Comparison of ENCODE assay signal across 1 cellular context in the genomic region with DNA sequence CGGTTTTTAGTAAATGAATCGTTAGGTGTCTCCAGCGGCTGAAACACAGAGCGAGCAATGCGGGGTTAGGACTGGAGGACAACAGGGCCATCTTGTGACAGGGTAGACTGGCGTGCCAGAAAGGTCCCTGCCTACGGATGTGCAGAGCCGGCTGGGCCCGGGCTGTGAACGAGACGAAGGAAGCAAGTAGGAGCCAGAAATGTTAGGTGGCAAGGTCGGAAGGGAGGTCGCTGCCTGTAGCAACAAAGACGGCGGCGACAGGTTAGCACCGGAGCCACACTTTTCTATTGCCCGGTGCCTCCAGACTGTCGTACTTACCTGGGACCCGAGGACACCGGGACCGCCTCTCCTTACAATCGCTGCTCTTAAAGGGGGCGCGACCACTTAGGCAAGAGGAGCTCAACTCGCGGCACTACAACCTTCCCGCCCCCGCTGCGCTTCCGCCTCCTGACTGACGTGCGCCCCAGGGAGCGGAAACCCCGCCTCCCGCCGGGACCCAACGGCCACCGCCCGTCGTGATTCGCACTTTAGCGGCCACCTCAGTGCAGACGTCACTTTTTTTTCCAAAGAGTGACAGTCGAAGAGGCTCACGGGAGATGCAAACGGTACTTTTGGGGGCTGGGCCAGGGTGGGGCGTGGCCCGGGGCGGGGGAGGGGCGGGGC.
A peak's percentile ranks its signal among the peaks of the same experiment; 100 is the strongest.
TF ChIP-seq lines count a peak whose summit lies in the region.

A gene with protein sequence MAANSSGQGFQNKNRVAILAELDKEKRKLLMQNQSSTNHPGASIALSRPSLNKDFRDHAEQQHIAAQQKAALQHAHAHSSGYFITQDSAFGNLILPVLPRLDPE (minus strand): TSS at position 449 of the 663 bp plus-strand sequence. CDS start 1,632 bp downstream, outside the sequence.

TF ChIP-seq in K562, 482 proteins besides CTCF, POLR2A, EP300 and RAD21 (continued from another document and continues in another):
- TF ChIP-seq ZBTB11 (CRISPR knock-in tag; IDR thresholded peaks at IDR 0.05) (peak in 2 of 3 experiments; percentile 30 to 47; a peak in 1 of 6 replicates), TAF1 (IDR thresholded peaks at IDR 0.05; ENCODE audit: control insufficient read depth, extremely low read depth, insufficient read depth, low read length, severe bottlenecking) (peak; percentile 70), CEBPB (tag; IDR thresholded peaks at IDR 0.05) (peak; percentile 34; the same call in 1 of the 2 replicates), ZNF384 (IDR thresholded peaks at IDR 0.05; ENCODE audit: low read depth, low read length) (peak; percentile 77), C11orf30 (IDR thresholded peaks at IDR 0.05; ENCODE audit: low read depth) (peak; percentile 52; the same call in 1 of the 2 replicates), SUPT5H (IDR thresholded peaks at IDR 0.05) (peak; percentile 91), HCFC1 (IDR thresholded peaks at IDR 0.05; ENCODE audit: low read depth, low read length) (peak; percentile 21; the same call in 1 of the 2 replicates), NRF1 (conservative IDR thresholded peaks at IDR 0.05 in 1 of 2, IDR thresholded peaks at IDR 0.05 in 1 of 2) (peak; percentile 66 to 74), U2AF1 (optimal IDR thresholded peaks at IDR 0.05; ENCODE audit: low read depth, low read length) (no peak), MTA2 (IDR thresholded peaks at IDR 0.05; ENCODE audit: low read depth) (no peak), POLR2AphosphoS5 (IDR thresholded peaks at IDR 0.05; ENCODE audit: control insufficient read depth, insufficient read depth, low read depth, low read length) (peak; percentile 82), ZNF561 (CRISPR knock-in tag; conservative IDR thresholded peaks at IDR 0.05) (no peak), PHF21A (IDR thresholded peaks at IDR 0.05; ENCODE audit: borderline replicate concordance, low read depth) (no peak), MXI1 (IDR thresholded peaks at IDR 0.05; ENCODE audit: low read depth, low read length) (peak; percentile 23; the same call in 1 of the 2 replicates), CXXC5 (CRISPR knock-in tag; IDR thresholded peaks at IDR 0.05) (peak; percentile 86), ZNF217 (CRISPR knock-in tag; IDR thresholded peaks at IDR 0.05) (no peak), RB1 (IDR thresholded peaks at IDR 0.05; ENCODE audit: low read depth) (peak; percentile 46; the same call in 1 of the 2 replicates), POLR3G (IDR thresholded peaks at IDR 0.05; ENCODE audit: extremely low read depth, insufficient read length, insufficient replicate concordance) (no peak), ELF2 (CRISPR knock-in tag; IDR thresholded peaks at IDR 0.05) (peak; percentile 76), CBFA2T3 (IDR thresholded peaks at IDR 0.05) (no peak), REST (CRISPR knock-in tag; IDR thresholded peaks at IDR 0.05; ENCODE audit: low read depth) (peak; percentile 45; the same call in 1 of the 2 replicates)
- TF ChIP-seq, protein P1, sequence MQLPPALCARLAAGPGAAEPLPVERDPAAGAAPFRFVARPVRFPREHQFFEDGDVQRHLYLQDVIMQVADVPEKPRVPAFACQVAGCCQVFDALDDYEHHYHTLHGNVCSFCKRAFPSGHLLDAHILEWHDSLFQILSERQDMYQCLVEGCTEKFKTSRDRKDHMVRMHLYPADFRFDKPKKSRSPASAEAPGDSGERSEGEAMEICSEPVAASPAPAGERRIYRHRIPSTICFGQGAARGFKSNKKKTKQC (CRISPR knock-in tag; IDR thresholded peaks at IDR 0.05): peak; percentile 27; the same call in 1 of the 2 replicates
- TF ChIP-seq, protein P2, sequence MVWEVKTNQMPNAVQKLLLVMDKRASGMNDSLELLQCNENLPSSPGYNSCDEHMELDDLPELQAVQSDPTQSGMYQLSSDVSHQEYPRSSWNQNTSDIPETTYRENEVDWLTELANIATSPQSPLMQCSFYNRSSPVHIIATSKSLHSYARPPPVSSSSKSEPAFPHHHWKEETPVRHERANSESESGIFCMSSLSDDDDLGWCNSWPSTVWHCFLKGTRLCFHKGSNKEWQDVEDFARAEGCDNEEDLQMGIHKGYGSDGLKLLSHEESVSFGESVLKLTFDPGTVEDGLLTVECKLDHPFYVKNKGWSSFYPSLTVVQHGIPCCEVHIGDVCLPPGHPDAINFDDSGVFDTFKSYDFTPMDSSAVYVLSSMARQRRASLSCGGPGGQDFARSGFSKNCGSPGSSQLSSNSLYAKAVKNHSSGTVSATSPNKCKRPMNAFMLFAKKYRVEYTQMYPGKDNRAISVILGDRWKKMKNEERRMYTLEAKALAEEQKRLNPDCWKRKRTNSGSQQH (CRISPR knock-in tag; IDR thresholded peaks at IDR 0.05): no peak
- TF ChIP-seq, protein P3, sequence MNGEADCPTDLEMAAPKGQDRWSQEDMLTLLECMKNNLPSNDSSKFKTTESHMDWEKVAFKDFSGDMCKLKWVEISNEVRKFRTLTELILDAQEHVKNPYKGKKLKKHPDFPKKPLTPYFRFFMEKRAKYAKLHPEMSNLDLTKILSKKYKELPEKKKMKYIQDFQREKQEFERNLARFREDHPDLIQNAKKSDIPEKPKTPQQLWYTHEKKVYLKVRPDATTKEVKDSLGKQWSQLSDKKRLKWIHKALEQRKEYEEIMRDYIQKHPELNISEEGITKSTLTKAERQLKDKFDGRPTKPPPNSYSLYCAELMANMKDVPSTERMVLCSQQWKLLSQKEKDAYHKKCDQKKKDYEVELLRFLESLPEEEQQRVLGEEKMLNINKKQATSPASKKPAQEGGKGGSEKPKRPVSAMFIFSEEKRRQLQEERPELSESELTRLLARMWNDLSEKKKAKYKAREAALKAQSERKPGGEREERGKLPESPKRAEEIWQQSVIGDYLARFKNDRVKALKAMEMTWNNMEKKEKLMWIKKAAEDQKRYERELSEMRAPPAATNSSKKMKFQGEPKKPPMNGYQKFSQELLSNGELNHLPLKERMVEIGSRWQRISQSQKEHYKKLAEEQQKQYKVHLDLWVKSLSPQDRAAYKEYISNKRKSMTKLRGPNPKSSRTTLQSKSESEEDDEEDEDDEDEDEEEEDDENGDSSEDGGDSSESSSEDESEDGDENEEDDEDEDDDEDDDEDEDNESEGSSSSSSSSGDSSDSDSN (IDR thresholded peaks at IDR 0.05; ENCODE audit: borderline replicate concordance in 1 of 2, low read depth in 2 of 2, low read length in 2 of 2): no peak; a peak in 1 of 4 replicates
- TF ChIP-seq, protein P4, sequence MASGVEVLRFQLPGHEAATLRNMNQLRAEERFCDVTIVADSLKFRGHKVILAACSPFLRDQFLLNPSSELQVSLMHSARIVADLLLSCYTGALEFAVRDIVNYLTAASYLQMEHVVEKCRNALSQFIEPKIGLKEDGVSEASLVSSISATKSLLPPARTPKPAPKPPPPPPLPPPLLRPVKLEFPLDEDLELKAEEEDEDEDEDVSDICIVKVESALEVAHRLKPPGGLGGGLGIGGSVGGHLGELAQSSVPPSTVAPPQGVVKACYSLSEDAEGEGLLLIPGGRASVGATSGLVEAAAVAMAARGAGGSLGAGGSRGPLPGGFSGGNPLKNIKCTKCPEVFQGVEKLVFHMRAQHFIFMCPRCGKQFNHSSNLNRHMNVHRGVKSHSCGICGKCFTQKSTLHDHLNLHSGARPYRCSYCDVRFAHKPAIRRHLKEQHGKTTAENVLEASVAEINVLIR (CRISPR knock-in tag; IDR thresholded peaks at IDR 0.05): peak; percentile 79
- TF ChIP-seq, protein P5, sequence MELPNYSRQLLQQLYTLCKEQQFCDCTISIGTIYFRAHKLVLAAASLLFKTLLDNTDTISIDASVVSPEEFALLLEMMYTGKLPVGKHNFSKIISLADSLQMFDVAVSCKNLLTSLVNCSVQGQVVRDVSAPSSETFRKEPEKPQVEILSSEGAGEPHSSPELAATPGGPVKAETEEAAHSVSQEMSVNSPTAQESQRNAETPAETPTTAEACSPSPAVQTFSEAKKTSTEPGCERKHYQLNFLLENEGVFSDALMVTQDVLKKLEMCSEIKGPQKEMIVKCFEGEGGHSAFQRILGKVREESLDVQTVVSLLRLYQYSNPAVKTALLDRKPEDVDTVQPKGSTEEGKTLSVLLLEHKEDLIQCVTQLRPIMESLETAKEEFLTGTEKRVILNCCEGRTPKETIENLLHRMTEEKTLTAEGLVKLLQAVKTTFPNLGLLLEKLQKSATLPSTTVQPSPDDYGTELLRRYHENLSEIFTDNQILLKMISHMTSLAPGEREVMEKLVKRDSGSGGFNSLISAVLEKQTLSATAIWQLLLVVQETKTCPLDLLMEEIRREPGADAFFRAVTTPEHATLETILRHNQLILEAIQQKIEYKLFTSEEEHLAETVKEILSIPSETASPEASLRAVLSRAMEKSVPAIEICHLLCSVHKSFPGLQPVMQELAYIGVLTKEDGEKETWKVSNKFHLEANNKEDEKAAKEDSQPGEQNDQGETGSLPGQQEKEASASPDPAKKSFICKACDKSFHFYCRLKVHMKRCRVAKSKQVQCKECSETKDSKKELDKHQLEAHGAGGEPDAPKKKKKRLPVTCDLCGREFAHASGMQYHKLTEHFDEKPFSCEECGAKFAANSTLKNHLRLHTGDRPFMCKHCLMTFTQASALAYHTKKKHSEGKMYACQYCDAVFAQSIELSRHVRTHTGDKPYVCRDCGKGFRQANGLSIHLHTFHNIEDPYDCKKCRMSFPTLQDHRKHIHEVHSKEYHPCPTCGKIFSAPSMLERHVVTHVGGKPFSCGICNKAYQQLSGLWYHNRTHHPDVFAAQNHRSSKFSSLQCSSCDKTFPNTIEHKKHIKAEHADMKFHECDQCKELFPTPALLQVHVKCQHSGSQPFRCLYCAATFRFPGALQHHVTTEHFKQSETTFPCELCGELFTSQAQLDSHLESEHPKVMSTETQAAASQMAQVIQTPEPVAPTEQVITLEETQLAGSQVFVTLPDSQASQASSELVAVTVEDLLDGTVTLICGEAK (IDR thresholded peaks at IDR 0.05): peak; percentile 89
- TF ChIP-seq, protein P5 (CRISPR knock-in tag; IDR thresholded peaks at IDR 0.05): no peak
